1 cellular context compared by ENCODE assay signal in the genomic region with DNA sequence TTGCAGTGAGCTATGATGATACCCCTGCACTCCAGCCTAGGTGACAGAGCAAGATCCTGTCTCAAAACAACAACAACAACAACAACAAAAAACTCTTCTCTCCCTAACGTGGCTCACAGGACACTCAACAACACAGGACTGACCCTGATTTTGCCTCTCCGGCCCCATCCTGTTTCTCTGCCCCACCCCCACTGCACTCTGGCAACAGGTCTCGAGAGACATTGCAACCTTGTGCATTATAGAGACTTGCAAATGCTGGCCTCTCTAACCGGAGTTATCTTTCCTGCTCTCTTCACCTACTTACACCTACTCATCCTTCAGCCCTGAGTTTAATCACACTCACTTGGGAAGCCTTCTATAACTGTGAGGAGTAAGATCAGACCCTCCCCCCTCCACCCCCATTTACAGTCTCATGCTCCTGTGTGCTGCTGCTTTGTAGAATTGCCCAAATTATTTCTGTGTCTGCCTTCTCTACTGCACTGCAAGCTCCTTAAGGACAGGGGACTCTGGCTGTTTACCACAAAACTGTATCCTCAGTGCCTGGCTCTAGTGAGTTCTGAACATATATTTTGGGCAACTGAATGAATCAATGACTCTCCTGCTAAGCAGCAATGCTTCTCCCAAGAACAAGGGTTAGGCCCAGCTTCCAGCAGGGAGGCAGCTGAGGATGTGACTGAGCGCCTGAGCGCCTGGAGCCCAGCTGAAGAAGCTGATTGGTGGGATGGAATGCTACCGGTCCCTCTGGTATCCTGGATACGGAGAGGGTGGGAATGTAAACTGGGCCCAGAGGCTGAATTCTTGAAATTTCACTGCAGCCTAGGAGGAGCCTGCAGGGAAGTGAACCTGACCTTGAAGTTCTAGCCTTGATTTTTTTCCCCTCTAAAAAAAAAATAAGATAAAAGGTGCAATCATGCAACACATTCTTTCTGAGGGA.
TF ChIP-seq lines count a peak whose summit lies in the region.

No MANE protein-coding gene starts in this region.

TF ChIP-seq in IMR-90, 13 proteins besides CTCF, POLR2A, EP300 and RAD21:
- TF ChIP-seq, protein P1, sequence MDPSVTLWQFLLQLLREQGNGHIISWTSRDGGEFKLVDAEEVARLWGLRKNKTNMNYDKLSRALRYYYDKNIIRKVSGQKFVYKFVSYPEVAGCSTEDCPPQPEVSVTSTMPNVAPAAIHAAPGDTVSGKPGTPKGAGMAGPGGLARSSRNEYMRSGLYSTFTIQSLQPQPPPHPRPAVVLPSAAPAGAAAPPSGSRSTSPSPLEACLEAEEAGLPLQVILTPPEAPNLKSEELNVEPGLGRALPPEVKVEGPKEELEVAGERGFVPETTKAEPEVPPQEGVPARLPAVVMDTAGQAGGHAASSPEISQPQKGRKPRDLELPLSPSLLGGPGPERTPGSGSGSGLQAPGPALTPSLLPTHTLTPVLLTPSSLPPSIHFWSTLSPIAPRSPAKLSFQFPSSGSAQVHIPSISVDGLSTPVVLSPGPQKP (IDR thresholded peaks at IDR 0.05; ENCODE audit: borderline replicate concordance, low read depth, low read length) = no peak
- no peak for TF ChIP-seq FOS (IDR thresholded peaks at IDR 0.05; ENCODE audit: low read depth, low read length)
- no peak for TF ChIP-seq MAZ (IDR thresholded peaks at IDR 0.05; ENCODE audit: borderline replicate concordance, low read depth, low read length)
- no peak for TF ChIP-seq MXI1 (IDR thresholded peaks at IDR 0.05; ENCODE audit: borderline replicate concordance, low read depth, low read length)
- no peak for TF ChIP-seq BHLHE40 (IDR thresholded peaks at IDR 0.05; ENCODE audit: low read depth, low read length)
- TF ChIP-seq CEBPB (IDR thresholded peaks at IDR 0.05; ENCODE audit: low read depth, low read length) = no peak
- TF ChIP-seq MAFK (IDR thresholded peaks at IDR 0.05; ENCODE audit: low read depth, low read length) = no peak
- TF ChIP-seq, protein P2, sequence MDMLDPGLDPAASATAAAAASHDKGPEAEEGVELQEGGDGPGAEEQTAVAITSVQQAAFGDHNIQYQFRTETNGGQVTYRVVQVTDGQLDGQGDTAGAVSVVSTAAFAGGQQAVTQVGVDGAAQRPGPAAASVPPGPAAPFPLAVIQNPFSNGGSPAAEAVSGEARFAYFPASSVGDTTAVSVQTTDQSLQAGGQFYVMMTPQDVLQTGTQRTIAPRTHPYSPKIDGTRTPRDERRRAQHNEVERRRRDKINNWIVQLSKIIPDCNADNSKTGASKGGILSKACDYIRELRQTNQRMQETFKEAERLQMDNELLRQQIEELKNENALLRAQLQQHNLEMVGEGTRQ (IDR thresholded peaks at IDR 0.05; ENCODE audit: low read depth, low read length) = no peak
- TF ChIP-seq NFE2L2 (IDR thresholded peaks at IDR 0.05; ENCODE audit: low read depth, low read length) = no peak
- TF ChIP-seq SMC3 (IDR thresholded peaks at IDR 0.05; ENCODE audit: low read depth, low read length) = no peak
- no peak for TF ChIP-seq RCOR1 (IDR thresholded peaks at IDR 0.05; ENCODE audit: insufficient replicate concordance, low read length)
- no peak for TF ChIP-seq RFX5 (IDR thresholded peaks at IDR 0.05; ENCODE audit: low read depth, low read length)
- no peak for TF ChIP-seq CHD1 (IDR thresholded peaks at IDR 0.05; ENCODE audit: low read depth, low read length)
